Comparison of ENCODE assay signal across 22 cellular contexts in genomic region chr11:114236829-114237228, GRCh38. TPM values are rescaled to one million over a fixed set of nuclear protein-coding genes. Genes with fewer than 3 reads are reported as not detected.
DNase-seq lines count a peak whose midpoint lies in the region; ATAC-seq and TF ChIP-seq lines count a peak whose summit lies in the region.
"Had no signal": no experiment of that assay in that cellular context is flagged by ENCODE, and none has a peak within 500 bp of the region (broad histone marks: within the 10 kb centered on the region; RNA-seq: fewer than 3 reads in every experiment).

No MANE protein-coding gene starts in this region.

- no peak overlapping the region for H3K4me3 Mint-ChIP-seq in activated naive CD8-positive, alpha-beta T cell treated with anti-CD3 and anti-CD28 coated beads, Interleukin-2, amount 10 ng/mL, durations not matched to agents 7 days and 5 days
- no peak overlapping the region for H3K4me3 Mint-ChIP-seq in activated naive CD8-positive, alpha-beta T cell treated with anti-CD3 and anti-CD28 coated beads, Interleukin-2, amount 50 U/mL, for 24 hours
- H3K4me3 Mint-ChIP-seq in activated T-cell treated with anti-CD3 and anti-CD28 coated beads, Interleukin-2, amount 50 U/mL, for 72 hours: no peak overlapping the region
- H3K4me3 Mint-ChIP-seq: activated B cell treated with CpG ODN at 0.5 μM for 24 hours; activated CD4-positive, alpha-beta memory T cell treated with anti-CD3 and anti-CD28 coated beads, Interleukin-2, amount 10 ng/mL, durations not matched to agents 7 days and 5 days; activated naive CD4-positive, alpha-beta T cell treated with anti-CD3 and anti-CD28 coated beads for 36 hours; B cell; naive thymus-derived CD4-positive, alpha-beta T cell had no signal

- POLR2A ChIA-PET in activated naive CD8-positive, alpha-beta T cell treated with anti-CD3 and anti-CD28 coated beads, Interleukin-2, amount 10 ng/mL, durations not matched to agents 7 days and 5 days (lab: Charles Lee): no interaction called here

- DNase-seq in activated naive CD8-positive, alpha-beta T cell treated with anti-CD3 and anti-CD28 coated beads, Interleukin-2, amount 10 ng/mL, durations not matched to agents 7 days and 5 days: no peak
- DNase-seq in activated naive CD8-positive, alpha-beta T cell treated with anti-CD3 and anti-CD28 coated beads, Interleukin-2, amount 50 U/mL, for 24 hours: no peak
- DNase-seq in cardiac fibroblast (ENCODE audit: low read depth in 2 of 2): peak; percentile 80 to 89
- no peak for DNase-seq in right atrium auricular region (ENCODE audit: low spot score)
- no peak for DNase-seq in activated T-cell treated with anti-CD3 and anti-CD28 coated beads, Interleukin-2, amount 50 U/mL, for 72 hours
- DNase-seq in NCI-H510A treated with DMSO at 0.1 percent for 48 hours (lab: John Stamatoyannopoulos, UW): no peak
- DNase-seq: activated B cell treated with CpG ODN at 0.5 μM for 24 hours; activated CD4-positive, alpha-beta memory T cell treated with anti-CD3 and anti-CD28 coated beads, Interleukin-2, amount 10 ng/mL, durations not matched to agents 7 days and 5 days; activated naive CD4-positive, alpha-beta T cell treated with anti-CD3 and anti-CD28 coated beads for 36 hours; kidney glomerular epithelial cell; mesenchymal stem cell; naive thymus-derived CD4-positive, alpha-beta T cell; NCI-H1048; NCI-H1930; NCI-H226; posterior cingulate gyrus had no signal

- peak overlapping the region; percentile 18 to 21 for H3K27ac ChIP-seq in right atrium auricular region
- H3K27ac ChIP-seq in skeletal muscle tissue (ENCODE audit: low read depth, low read length): peak overlapping the region; percentile 4
- H3K27ac ChIP-seq: spleen, vagina had no signal

- peaks cover 2% of the 10 kb centered on the region for H3K4me1 Mint-ChIP-seq in activated naive CD8-positive, alpha-beta T cell treated with anti-CD3 and anti-CD28 coated beads, Interleukin-2, amount 10 ng/mL, durations not matched to agents 7 days and 5 days
- no peaks in the 10 kb centered on the region for H3K4me1 Mint-ChIP-seq in activated naive CD8-positive, alpha-beta T cell treated with anti-CD3 and anti-CD28 coated beads, Interleukin-2, amount 50 U/mL, for 24 hours
- H3K4me1 Mint-ChIP-seq in activated T-cell treated with anti-CD3 and anti-CD28 coated beads, Interleukin-2, amount 50 U/mL, for 72 hours (ENCODE audit: low read depth): no peaks in the 10 kb centered on the region
- H3K4me1 Mint-ChIP-seq: activated B cell treated with CpG ODN at 0.5 μM for 24 hours; activated CD4-positive, alpha-beta memory T cell treated with anti-CD3 and anti-CD28 coated beads, Interleukin-2, amount 10 ng/mL, durations not matched to agents 7 days and 5 days; B cell had no signal

- H3K9me3 ChIP-seq in right atrium auricular region (no peaks in the 10 kb centered on the region), skeletal muscle tissue (ENCODE audit: control insufficient read depth in 3 of 3, low read length in 3 of 3) (no peaks in the 10 kb centered on the region)
- H3K9me3 ChIP-seq: ascending aorta, spleen, vagina had no signal

- H3K27me3 ChIP-seq in right atrium auricular region (no peaks in the 10 kb centered on the region), skeletal muscle tissue (ENCODE audit: control insufficient read depth in 3 of 3, insufficient read depth in 3 of 3, low read length in 3 of 3) (no peaks in the 10 kb centered on the region)
- H3K27me3 ChIP-seq: ascending aorta, spleen, vagina had no signal

- H3K27ac Mint-ChIP-seq in activated naive CD8-positive, alpha-beta T cell treated with anti-CD3 and anti-CD28 coated beads, Interleukin-2, amount 10 ng/mL, durations not matched to agents 7 days and 5 days: peak overlapping the region; percentile 43
- no peak overlapping the region for H3K27ac Mint-ChIP-seq in activated naive CD8-positive, alpha-beta T cell treated with anti-CD3 and anti-CD28 coated beads, Interleukin-2, amount 50 U/mL, for 24 hours
- no peak overlapping the region for H3K27ac Mint-ChIP-seq in activated T-cell treated with anti-CD3 and anti-CD28 coated beads, Interleukin-2, amount 50 U/mL, for 72 hours
- H3K27ac Mint-ChIP-seq: activated B cell treated with CpG ODN at 0.5 μM for 24 hours; activated CD4-positive, alpha-beta memory T cell treated with anti-CD3 and anti-CD28 coated beads, Interleukin-2, amount 10 ng/mL, durations not matched to agents 7 days and 5 days; activated naive CD4-positive, alpha-beta T cell treated with anti-CD3 and anti-CD28 coated beads for 36 hours; B cell; naive thymus-derived CD4-positive, alpha-beta T cell had no signal

- peaks cover 34% of the 10 kb centered on the region for H3K36me3 ChIP-seq in right atrium auricular region
- peaks cover 1 to 16% (median 5%) of the 10 kb centered on the region in 3 donors for H3K36me3 ChIP-seq in skeletal muscle tissue (ENCODE audit: control insufficient read depth in 3 of 3, insufficient read depth in 3 of 3, low read length in 3 of 3)

- peaks cover 0 to 78% of the 10 kb centered on the region in 2 donors for H3K4me1 ChIP-seq in right atrium auricular region
- peaks cover 62 to 97% (median 89%) of the 10 kb centered on the region in 3 donors for H3K4me1 ChIP-seq in skeletal muscle tissue (ENCODE audit: control insufficient read depth in 3 of 3, insufficient read depth in 3 of 3, low read length in 3 of 3)

- H3K9ac ChIP-seq in skeletal muscle tissue (ENCODE audit: low read depth in 1 of 3, low read length in 3 of 3): no peak overlapping the region

- no peaks in the 10 kb centered on the region for H3K36me3 Mint-ChIP-seq in activated naive CD8-positive, alpha-beta T cell treated with anti-CD3 and anti-CD28 coated beads, Interleukin-2, amount 10 ng/mL, durations not matched to agents 7 days and 5 days
- H3K36me3 Mint-ChIP-seq in activated naive CD8-positive, alpha-beta T cell treated with anti-CD3 and anti-CD28 coated beads, Interleukin-2, amount 50 U/mL, for 24 hours (ENCODE audit: low read depth): no peaks in the 10 kb centered on the region
- H3K36me3 Mint-ChIP-seq in activated T-cell treated with anti-CD3 and anti-CD28 coated beads, Interleukin-2, amount 50 U/mL, for 72 hours (ENCODE audit: insufficient read depth in 2 of 2): no peaks in the 10 kb centered on the region
- H3K36me3 Mint-ChIP-seq: naive thymus-derived CD4-positive, alpha-beta T cell had no signal

- H3K27me3 Mint-ChIP-seq in activated naive CD8-positive, alpha-beta T cell treated with anti-CD3 and anti-CD28 coated beads, Interleukin-2, amount 10 ng/mL, durations not matched to agents 7 days and 5 days: peaks cover 31% of the 10 kb centered on the region
- H3K27me3 Mint-ChIP-seq in activated naive CD8-positive, alpha-beta T cell treated with anti-CD3 and anti-CD28 coated beads, Interleukin-2, amount 50 U/mL, for 24 hours: no peaks in the 10 kb centered on the region
- no peaks in the 10 kb centered on the region for H3K27me3 Mint-ChIP-seq in activated T-cell treated with anti-CD3 and anti-CD28 coated beads, Interleukin-2, amount 50 U/mL, for 72 hours (ENCODE audit: low read depth)

- ATAC-seq in activated naive CD8-positive, alpha-beta T cell treated with anti-CD3 and anti-CD28 coated beads, Interleukin-2, amount 10 ng/mL, durations not matched to agents 7 days and 5 days (ENCODE audit: low read depth): no peak
- ATAC-seq in activated naive CD8-positive, alpha-beta T cell treated with anti-CD3 and anti-CD28 coated beads, Interleukin-2, amount 50 U/mL, for 24 hours: no peak
- no peak for ATAC-seq in activated T-cell treated with anti-CD3 and anti-CD28 coated beads, Interleukin-2, amount 50 U/mL, for 72 hours (replicated peaks in 1 of 2)
- ATAC-seq in HG03039 (IDR thresholded peaks at IDR 0.05; ENCODE audit: unreplicated experiment): no peak
- ATAC-seq: naive thymus-derived CD4-positive, alpha-beta T cell had no signal

- H3K4me3 ChIP-seq in cardiac fibroblast (replicated peaks in 1 of 2; ENCODE audit: low read depth in 2 of 2, low read length in 2 of 2) (no peak overlapping the region), right atrium auricular region (no peak overlapping the region), skeletal muscle tissue (ENCODE audit: low read length in 3 of 3) (no peak overlapping the region)
- H3K4me3 ChIP-seq: ascending aorta, spleen, vagina had no signal

- H3K9me3 Mint-ChIP-seq in activated naive CD8-positive, alpha-beta T cell treated with anti-CD3 and anti-CD28 coated beads, Interleukin-2, amount 10 ng/mL, durations not matched to agents 7 days and 5 days: no peaks in the 10 kb centered on the region
- no peaks in the 10 kb centered on the region for H3K9me3 Mint-ChIP-seq in activated naive CD8-positive, alpha-beta T cell treated with anti-CD3 and anti-CD28 coated beads, Interleukin-2, amount 50 U/mL, for 24 hours
- no peaks in the 10 kb centered on the region for H3K9me3 Mint-ChIP-seq in activated T-cell treated with anti-CD3 and anti-CD28 coated beads, Interleukin-2, amount 50 U/mL, for 72 hours
- H3K9me3 Mint-ChIP-seq: activated B cell treated with CpG ODN at 0.5 μM for 24 hours; activated CD4-positive, alpha-beta memory T cell treated with anti-CD3 and anti-CD28 coated beads, Interleukin-2, amount 10 ng/mL, durations not matched to agents 7 days and 5 days; activated naive CD4-positive, alpha-beta T cell treated with anti-CD3 and anti-CD28 coated beads for 36 hours; naive thymus-derived CD4-positive, alpha-beta T cell had no signal

- no peak for TF ChIP-seq CTCF in cardiac fibroblast (IDR thresholded peaks at IDR 0.05; ENCODE audit: low read depth, low read length)
- TF ChIP-seq CTCF in right atrium auricular region (IDR thresholded peaks at IDR 0.05): no peak

RNA-seq across cellular contexts. Expression of gene NNMT, which starts 59.4 kb away (rescaled TPM):
- not detected for total RNA-seq in activated naive CD8-positive, alpha-beta T cell treated with anti-CD3 and anti-CD28 coated beads, Interleukin-2, amount 10 ng/mL, durations not matched to agents 7 days and 5 days
- 100 to 1,000 TPM in 1 of 2 donors, 10 to 100 TPM in 1; 83.7 to 240 TPM for total RNA-seq in right atrium auricular region
- total RNA-seq in skeletal muscle tissue: 87.2 TPM
- total RNA-seq in activated T-cell treated with anti-CD3 and anti-CD28 coated beads, Interleukin-2, amount 50 U/mL, for 72 hours: not detected
- total RNA-seq: activated B cell treated with CpG ODN at 0.5 μM for 24 hours; activated CD4-positive, alpha-beta memory T cell treated with anti-CD3 and anti-CD28 coated beads, Interleukin-2, amount 10 ng/mL, durations not matched to agents 7 days and 5 days; activated naive CD4-positive, alpha-beta T cell treated with anti-CD3 and anti-CD28 coated beads for 36 hours; B cell; naive thymus-derived CD4-positive, alpha-beta T cell had no signal

Comparison
In these comparisons a context has a peak if more than half of its experiments do, and no peak if none do; other contexts are left out.
1. DNase-seq: peak in cardiac fibroblast (2 of 2); none in activated naive CD8-positive, alpha-beta T cell treated with anti-CD3 and anti-CD28 coated beads, Interleukin-2, amount 10 ng/mL, durations not matched to agents 7 days and 5 days (single experiment), activated naive CD8-positive, alpha-beta T cell treated with anti-CD3 and anti-CD28 coated beads, Interleukin-2, amount 50 U/mL, for 24 hours (single experiment), right atrium auricular region (single experiment), activated T-cell treated with anti-CD3 and anti-CD28 coated beads, Interleukin-2, amount 50 U/mL, for 72 hours (0 of 2) and NCI-H510A treated with DMSO at 0.1 percent for 48 hours (single experiment).
2. RNA of gene NNMT, which starts 59.4 kb away (total RNA-seq): 83.7 to 240 TPM in right atrium auricular region and 87.2 TPM in skeletal muscle tissue (single experiment); not detected in activated naive CD8-positive, alpha-beta T cell treated with anti-CD3 and anti-CD28 coated beads, Interleukin-2, amount 10 ng/mL, durations not matched to agents 7 days and 5 days and not detected in activated T-cell treated with anti-CD3 and anti-CD28 coated beads, Interleukin-2, amount 50 U/mL, for 72 hours; every median in the first group is over 10 times any median in the second.